ENCODE assay signal across 12 cellular contexts in the genomic region with DNA sequence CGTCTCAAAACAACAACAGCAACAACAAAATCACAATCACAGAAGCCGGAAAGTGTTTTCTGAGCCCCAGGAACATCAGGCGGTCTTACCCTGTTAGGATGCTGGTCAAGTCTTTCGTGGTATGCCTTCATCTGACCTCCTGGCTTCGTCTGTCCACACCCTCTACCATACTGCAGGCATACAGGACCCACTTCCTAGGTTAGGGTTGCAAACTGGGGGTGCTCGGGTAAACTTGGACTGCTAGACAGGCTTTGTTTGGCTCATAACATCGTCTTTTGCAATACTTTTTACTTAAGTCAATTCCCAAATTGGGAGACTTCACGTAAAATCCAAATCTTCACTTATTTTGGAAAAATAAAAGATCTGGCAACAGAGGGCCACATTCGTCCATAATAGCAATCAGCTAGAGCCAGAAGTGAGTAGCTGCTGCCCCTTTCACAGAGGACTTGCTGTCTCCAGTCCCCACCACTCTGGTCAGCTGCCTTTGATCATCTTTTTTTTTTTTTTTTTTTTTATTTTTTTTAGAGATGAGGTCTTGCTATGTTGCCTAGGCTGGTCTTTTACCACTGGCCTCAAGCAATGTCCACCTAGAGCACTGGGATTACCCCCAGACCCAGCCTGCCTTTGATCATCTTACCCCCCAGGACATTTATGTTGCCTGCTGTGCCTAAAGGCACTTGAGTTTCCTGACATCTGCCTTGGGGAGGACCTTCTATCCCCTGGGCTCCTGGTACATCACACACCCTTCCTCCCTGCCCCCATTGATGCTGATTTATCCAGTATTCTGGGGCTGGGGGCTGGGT. TPM values are rescaled to one million over a fixed set of nuclear protein-coding genes. Genes with fewer than 3 reads are reported as not detected.
A peak's percentile ranks its signal among the peaks of the same experiment; 100 is the strongest.
DNase-seq lines count a peak whose midpoint lies in the region; ATAC-seq and TF ChIP-seq lines count a peak whose summit lies in the region.
"Had no signal": no experiment of that assay in that cellular context is flagged by ENCODE, and none has a peak within 500 bp of the region (broad histone marks: within the 10 kb centered on the region; RNA-seq: fewer than 3 reads in every experiment).

No MANE protein-coding gene starts in this region.

- H3K27me3 ChIP-seq in gastroesophageal sphincter, result no peaks in the 10 kb centered on the region
- no peaks in the 10 kb centered on the region for H3K27me3 ChIP-seq in neural progenitor cell
- H3K27me3 ChIP-seq: SJCRH30 had no signal

- H3K9me3 ChIP-seq in gastroesophageal sphincter, result no peaks in the 10 kb centered on the region
- H3K9me3 ChIP-seq in neural progenitor cell (ENCODE audit: low read depth), result no peaks in the 10 kb centered on the region
- H3K9me3 ChIP-seq: SJCRH30 had no signal

- CTCF ChIA-PET in RWPE1 (lab: Yijun Ruan, JAX), result interaction anchor here (0.6 kb wide), 1 partner anchor 36 kb away, joined by 4 read pairs; no protein-coding TSS in a partner anchor
- CTCF ChIA-PET in activated naive CD4-positive, alpha-beta T cell treated with anti-CD3 and anti-CD28 coated beads, Interleukin-2, amount 10 ng/mL, durations not matched to agents 7 days and 5 days (lab: Charles Lee), result no interaction called here

- H3K4me2 ChIP-seq in neural progenitor cell, result no peak overlapping the region

- no peak overlapping the region for H3K9ac ChIP-seq in neural progenitor cell

- peaks cover 14% of the 10 kb centered on the region for H3F3A ChIP-seq in neural progenitor cell (ENCODE audit: low read depth)

- H3K4me1 ChIP-seq in gastroesophageal sphincter (peaks cover 5 to 89% (median 39%) of the 10 kb centered on the region in 3 donors), neural progenitor cell (peaks cover 29% of the 10 kb centered on the region)

- no peaks in the 10 kb centered on the region for H3K79me2 ChIP-seq in neural progenitor cell (ENCODE audit: low read depth)

- H2AFZ ChIP-seq in neural progenitor cell (replicated peaks), result no peak overlapping the region

- TF ChIP-seq POLR2A in gastroesophageal sphincter (IDR thresholded peaks at IDR 0.05), result no peak

- peak overlapping the region; percentile 72 for H3K27ac Mint-ChIP-seq in neural progenitor cell
- H3K27ac Mint-ChIP-seq in type B pancreatic cell, result peak overlapping the region; percentile 77
- H3K27ac Mint-ChIP-seq in activated naive CD4-positive, alpha-beta T cell treated with anti-CD3 and anti-CD28 coated beads, Interleukin-2, amount 10 ng/mL, durations not matched to agents 7 days and 5 days, result no peak overlapping the region
- H3K27ac Mint-ChIP-seq: activated T-helper 2 cell treated with anti-CD3 and anti-CD28 coated beads, Interferon-gamma antibody, Interleukin-2, Interleukin-4, amounts not matched to agents 10 μg/mL and 5 μg/mL and 100 μg/mL, durations not matched to agents 14 hours and 24 hours and 36 hours had no signal

- H4K20me1 ChIP-seq in neural progenitor cell (ENCODE audit: low read depth), result peaks cover 6% of the 10 kb centered on the region

- POLR2A ChIA-PET in RWPE1 (lab: Yijun Ruan, JAX; ENCODE audit: low non-redundant PET), result no interaction called here

- peaks cover 5% of the 10 kb centered on the region for H3K27me3 Mint-ChIP-seq in neural progenitor cell (ENCODE audit: insufficient read depth, low read depth)
- H3K27me3 Mint-ChIP-seq in type B pancreatic cell, result no peaks in the 10 kb centered on the region
- H3K27me3 Mint-ChIP-seq in activated naive CD4-positive, alpha-beta T cell treated with anti-CD3 and anti-CD28 coated beads, Interleukin-2, amount 10 ng/mL, durations not matched to agents 7 days and 5 days, result peaks cover 7% of the 10 kb centered on the region

- H3K4me3 Mint-ChIP-seq in neural progenitor cell, result peak overlapping the region; percentile 2
- H3K4me3 Mint-ChIP-seq in type B pancreatic cell, result peak overlapping the region; percentile 22
- H3K4me3 Mint-ChIP-seq in activated naive CD4-positive, alpha-beta T cell treated with anti-CD3 and anti-CD28 coated beads, Interleukin-2, amount 10 ng/mL, durations not matched to agents 7 days and 5 days, result no peak overlapping the region

- DNase-seq in RWPE1 (ENCODE audit: low spot score) (no peak), neural progenitor cell (ENCODE audit: low spot score) (no peak), type B pancreatic cell (ENCODE audit: extremely low spot score, unreplicated experiment) (no peak), dedifferentiated amniotic fluid mesenchymal stem cell (ENCODE audit: extremely low spot score) (no peak), ACHN (no peak)
- DNase-seq in activated naive CD4-positive, alpha-beta T cell treated with anti-CD3 and anti-CD28 coated beads, Interleukin-2, amount 10 ng/mL, durations not matched to agents 7 days and 5 days, result no peak
- DNase-seq: activated CD4-positive, CD25-positive, alpha-beta regulatory T cell treated with anti-CD3 and anti-CD28 coated beads, Interleukin-2, amount 50 U/mL, for 72 hours; DND-41; SJCRH30; stimulated activated naive CD4-positive, alpha-beta T cell treated with Interleukin-2 at 50 U/mL for 16 hours had no signal

- 74 to 80% methylated on average over 7 to 9 of the region's 9 CpGs for WGBS in gastroesophageal sphincter (ENCODE audit: low coverage in 1 of 2), 2 donors

- in situ Hi-C loops in ACHN (cut with HindIII; ENCODE audit: low pct_ligation_motif_present, low pct_unique_long_range_greater_than_20kb, low sequenced_read_pairs), result no loop called here

- no peak overlapping the region for H3K4me3 ChIP-seq in gastroesophageal sphincter
- no peak overlapping the region for H3K4me3 ChIP-seq in neural progenitor cell
- H3K4me3 ChIP-seq: SJCRH30 had no signal

- peaks cover 53% of the 10 kb centered on the region for H3K4me1 Mint-ChIP-seq in neural progenitor cell
- peaks cover 40% of the 10 kb centered on the region for H3K4me1 Mint-ChIP-seq in type B pancreatic cell (ENCODE audit: unreplicated experiment)
- H3K4me1 Mint-ChIP-seq in activated naive CD4-positive, alpha-beta T cell treated with anti-CD3 and anti-CD28 coated beads, Interleukin-2, amount 10 ng/mL, durations not matched to agents 7 days and 5 days, result peaks cover 1% of the 10 kb centered on the region

- H3K36me3 ChIP-seq in gastroesophageal sphincter, result no peaks in the 10 kb centered on the region
- H3K36me3 ChIP-seq in neural progenitor cell, result no peaks in the 10 kb centered on the region

- TF ChIP-seq EP300 in gastroesophageal sphincter (IDR thresholded peaks at IDR 0.05), result no peak

- ATAC-seq in gastroesophageal sphincter, result peak; percentile 38

- H3K36me3 Mint-ChIP-seq in neural progenitor cell, result peaks cover 3% of the 10 kb centered on the region
- no peaks in the 10 kb centered on the region for H3K36me3 Mint-ChIP-seq in type B pancreatic cell
- H3K36me3 Mint-ChIP-seq in activated naive CD4-positive, alpha-beta T cell treated with anti-CD3 and anti-CD28 coated beads, Interleukin-2, amount 10 ng/mL, durations not matched to agents 7 days and 5 days, result no peaks in the 10 kb centered on the region

- H3K9me3 Mint-ChIP-seq in neural progenitor cell (no peaks in the 10 kb centered on the region), type B pancreatic cell (peaks cover 4% of the 10 kb centered on the region)
- no peaks in the 10 kb centered on the region for H3K9me3 Mint-ChIP-seq in activated naive CD4-positive, alpha-beta T cell treated with anti-CD3 and anti-CD28 coated beads, Interleukin-2, amount 10 ng/mL, durations not matched to agents 7 days and 5 days
- H3K9me3 Mint-ChIP-seq: activated T-helper 2 cell treated with anti-CD3 and anti-CD28 coated beads, Interferon-gamma antibody, Interleukin-2, Interleukin-4, amounts not matched to agents 10 μg/mL and 5 μg/mL and 100 μg/mL, durations not matched to agents 14 hours and 24 hours and 36 hours had no signal

- peak overlapping the region; percentile 98 for H3K27ac ChIP-seq in RWPE1
- H3K27ac ChIP-seq in gastroesophageal sphincter, result peak overlapping the region; percentile 36 to 78 (median 76)
- no peak overlapping the region for H3K27ac ChIP-seq in neural progenitor cell
- H3K27ac ChIP-seq: SJCRH30 had no signal

- no peak for TF ChIP-seq CTCF in RWPE1 (conservative IDR thresholded peaks at IDR 0.05; ENCODE audit: low read depth)
- TF ChIP-seq CTCF in gastroesophageal sphincter (IDR thresholded peaks at IDR 0.05), result no peak
- no peak for TF ChIP-seq CTCF in neural progenitor cell (IDR thresholded peaks at IDR 0.05)
- no peak for TF ChIP-seq CTCF in type B pancreatic cell (conservative IDR thresholded peaks at IDR 0.05)

RNA-seq across cellular contexts. Expression of a gene that starts 30.1 kb away (rescaled TPM):
- total RNA-seq in gastroesophageal sphincter (10 to 100 TPM; 46.8 to 85.5 (median 55.6) TPM), neural progenitor cell (ENCODE audit: low replicate concordance) (52.7 and 86.0 TPM in 2 replicates), type B pancreatic cell (ENCODE audit: low replicate concordance) (45.8 and 68.6 TPM in 2 replicates)

RNA-seq across cellular contexts. Expression of a gene that starts 32.2 kb away (rescaled TPM):
- 1 to 10 TPM in 1 of 4 donors, under 1 TPM in 1, not detected in 2; 0.17 to 1.1 TPM for total RNA-seq in gastroesophageal sphincter
- 3.0 and 4.1 TPM in 2 replicates for total RNA-seq in neural progenitor cell (ENCODE audit: low replicate concordance)
- total RNA-seq in type B pancreatic cell (ENCODE audit: low replicate concordance), result 2.6 and 4.4 TPM in 2 replicates
- total RNA-seq: SJCRH30 had no signal
